In genomic region chr22:31083377-31083768, GRCh38 we compare ENCODE assay signal across 1 cellular context.
TF ChIP-seq lines count a peak whose summit lies in the region.

No MANE protein-coding gene starts in this region.

TF ChIP-seq in K562, 482 proteins besides CTCF, POLR2A, EP300 and RAD21:
- TF ChIP-seq THAP12 (CRISPR knock-in tag; IDR thresholded peaks at IDR 0.05) (no peak), ZNF253 (CRISPR knock-in tag; conservative IDR thresholded peaks at IDR 0.05) (no peak), TCF7 (IDR thresholded peaks at IDR 0.05; ENCODE audit: borderline replicate concordance) (no peak), HINFP (tag; conservative IDR thresholded peaks at IDR 0.05; ENCODE audit: low read depth) (no peak), ZNF197 (CRISPR knock-in tag; IDR thresholded peaks at IDR 0.05; ENCODE audit: low read depth) (no peak)
